8 cellular contexts compared by ENCODE assay signal in genomic region chr19:13098291-13099072, GRCh38. TPM values are rescaled to one million over a fixed set of nuclear protein-coding genes. Genes with fewer than 3 reads are reported as not detected.
A peak's percentile ranks its signal among the peaks of the same experiment; 100 is the strongest.
DNase-seq lines count a peak whose midpoint lies in the region; ATAC-seq and TF ChIP-seq lines count a peak whose summit lies in the region.

No MANE protein-coding gene starts in this region.

- peak overlapping the region; percentile 73 for H3K4me3 Mint-ChIP-seq in activated naive CD8-positive, alpha-beta T cell treated with anti-CD3 and anti-CD28 coated beads, Interleukin-2, amount 10 ng/mL, durations not matched to agents 7 days and 5 days

- H3K27me3 Mint-ChIP-seq in activated naive CD8-positive, alpha-beta T cell treated with anti-CD3 and anti-CD28 coated beads, Interleukin-2, amount 10 ng/mL, durations not matched to agents 7 days and 5 days = peaks cover 44% of the 10 kb centered on the region

- TF ChIP-seq CTCF in AG04449 (IDR thresholded peaks at IDR 0.05; ENCODE audit: insufficient read depth, low read length, missing control alignments) = no peak

- no peak overlapping the region for H3K9ac ChIP-seq in Karpas-422 (ENCODE audit: low read length)
- no peak overlapping the region for H3K9ac ChIP-seq in iPS-15b (ENCODE audit: low read depth, low read length)

- no peaks in the 10 kb centered on the region for H3K27me3 ChIP-seq in Karpas-422 (ENCODE audit: low read length)
- H3K27me3 ChIP-seq in iPS-15b (ENCODE audit: control insufficient read depth, insufficient read depth, low read length) = peaks cover 50% of the 10 kb centered on the region

- no peak overlapping the region for H2AFZ ChIP-seq in Karpas-422 (ENCODE audit: low read length)

- DNase-seq in AG04449 (ENCODE audit: low read depth, low spot score) (no peak), Karpas-422 (peak; percentile 71), substantia nigra (lab: John Stamatoyannopoulos, UW) (peak in 3 of 49 donors; percentile 21 to 58 (median 30)), NCI-H1694 (lab: John Stamatoyannopoulos, UW) (no peak), GM19238 (ENCODE audit: insufficient read length, low spot score) (no peak)
- no peak for DNase-seq in activated naive CD8-positive, alpha-beta T cell treated with anti-CD3 and anti-CD28 coated beads, Interleukin-2, amount 10 ng/mL, durations not matched to agents 7 days and 5 days

- POLR2A ChIA-PET in AG04449 (lab: Yijun Ruan, JAX) = no interaction called here
- POLR2A ChIA-PET in activated naive CD8-positive, alpha-beta T cell treated with anti-CD3 and anti-CD28 coated beads, Interleukin-2, amount 10 ng/mL, durations not matched to agents 7 days and 5 days (lab: Charles Lee) = no interaction called here

- peaks cover 67% of the 10 kb centered on the region for H3K4me1 ChIP-seq in Karpas-422 (ENCODE audit: low read length)
- peaks cover 16% of the 10 kb centered on the region for H3K4me1 ChIP-seq in iPS-15b (ENCODE audit: control insufficient read depth, insufficient read depth, low read length)

- H3K36me3 ChIP-seq in Karpas-422 (ENCODE audit: insufficient read depth, low read length) = peaks cover 8% of the 10 kb centered on the region
- H3K36me3 ChIP-seq in iPS-15b (ENCODE audit: control insufficient read depth, insufficient read depth, low read length) = no peaks in the 10 kb centered on the region

- no peak for ATAC-seq in activated naive CD8-positive, alpha-beta T cell treated with anti-CD3 and anti-CD28 coated beads, Interleukin-2, amount 10 ng/mL, durations not matched to agents 7 days and 5 days (ENCODE audit: low read depth)
- no peak for ATAC-seq in HG03571 (IDR thresholded peaks at IDR 0.05; ENCODE audit: unreplicated experiment)

- H3K27ac ChIP-seq in Karpas-422 (ENCODE audit: low read length) = no peak overlapping the region
- H3K27ac ChIP-seq in substantia nigra (ENCODE audit: low read depth, low read length, poor library complexity, severe bottlenecking) = peak overlapping the region; percentile 71

- H4K20me1 ChIP-seq in Karpas-422 (ENCODE audit: insufficient read depth, low read depth, low read length) = peaks cover 17% of the 10 kb centered on the region; the same call in 1 of the 2 replicates

- H3K79me2 ChIP-seq in Karpas-422 (ENCODE audit: low read length) = peaks cover 10% of the 10 kb centered on the region

- peaks cover 2% of the 10 kb centered on the region for H3K9me3 Mint-ChIP-seq in activated naive CD8-positive, alpha-beta T cell treated with anti-CD3 and anti-CD28 coated beads, Interleukin-2, amount 10 ng/mL, durations not matched to agents 7 days and 5 days

- H3K9me2 ChIP-seq in Karpas-422 (replicated peaks; ENCODE audit: insufficient read depth, low read length) = no peaks in the 10 kb centered on the region

- CTCF ChIA-PET in AG04449 (lab: Yijun Ruan, JAX) = interaction anchor here (3.2 kb wide), 1 partner anchor 133 kb away, joined by 22 read pairs; no protein-coding TSS in a partner anchor

- peaks cover 4% of the 10 kb centered on the region for H3K36me3 Mint-ChIP-seq in activated naive CD8-positive, alpha-beta T cell treated with anti-CD3 and anti-CD28 coated beads, Interleukin-2, amount 10 ng/mL, durations not matched to agents 7 days and 5 days

- H3K9me3 ChIP-seq in Karpas-422 (ENCODE audit: low read length) = no peaks in the 10 kb centered on the region
- no peaks in the 10 kb centered on the region for H3K9me3 ChIP-seq in iPS-15b (ENCODE audit: control insufficient read depth, insufficient read depth, low read length)

- peak overlapping the region; percentile 26 for H3K27ac Mint-ChIP-seq in activated naive CD8-positive, alpha-beta T cell treated with anti-CD3 and anti-CD28 coated beads, Interleukin-2, amount 10 ng/mL, durations not matched to agents 7 days and 5 days

- H3K4me2 ChIP-seq in Karpas-422 (ENCODE audit: low read depth, low read length, poor library complexity, severe bottlenecking) = no peak overlapping the region

- peaks cover 31% of the 10 kb centered on the region for H3K4me1 Mint-ChIP-seq in activated naive CD8-positive, alpha-beta T cell treated with anti-CD3 and anti-CD28 coated beads, Interleukin-2, amount 10 ng/mL, durations not matched to agents 7 days and 5 days

- H3K4me3 ChIP-seq in AG04449 (ENCODE audit: low read depth, low read length) (peak overlapping the region; percentile 30; the same call in 1 of the 2 replicates), Karpas-422 (ENCODE audit: low read length) (no peak overlapping the region), iPS-15b (ENCODE audit: low read depth, low read length) (peak overlapping the region; percentile 39)

RNA-seq across cellular contexts. Expression of gene LYL1, which starts 4.2 kb away (rescaled TPM):
- 99.1 and 285 TPM in 2 replicates for total RNA-seq in Karpas-422 (2014; rRNA removed; shearing (Covaris generic); ENCODE audit: low replicate concordance)
- 1 to 10 TPM; 3.7 TPM for total RNA-seq in activated naive CD8-positive, alpha-beta T cell treated with anti-CD3 and anti-CD28 coated beads, Interleukin-2, amount 10 ng/mL, durations not matched to agents 7 days and 5 days

RNA-seq across cellular contexts. Expression of gene TRMT1, which starts 18.1 kb away (rescaled TPM):
- 35.9 and 69.7 TPM in 2 replicates for total RNA-seq in Karpas-422 (2014; rRNA removed; shearing (Covaris generic); ENCODE audit: low replicate concordance)
- total RNA-seq in activated naive CD8-positive, alpha-beta T cell treated with anti-CD3 and anti-CD28 coated beads, Interleukin-2, amount 10 ng/mL, durations not matched to agents 7 days and 5 days = 10 to 100 TPM; 54.3 to 55.8 TPM

RNA-seq across cellular contexts. Expression of gene NACC1, which starts 19.6 kb away (rescaled TPM):
- 28.0 and 76.4 TPM in 2 replicates for total RNA-seq in Karpas-422 (2014; rRNA removed; shearing (Covaris generic); ENCODE audit: low replicate concordance)
- 10 to 100 TPM; 56.3 to 57.2 TPM for total RNA-seq in activated naive CD8-positive, alpha-beta T cell treated with anti-CD3 and anti-CD28 coated beads, Interleukin-2, amount 10 ng/mL, durations not matched to agents 7 days and 5 days

RNA-seq across cellular contexts. Expression of gene STX10, which starts 51.7 kb away (rescaled TPM):
- total RNA-seq in Karpas-422 (2014; rRNA removed; shearing (Covaris generic); ENCODE audit: low replicate concordance) = 47.0 and 103 TPM in 2 replicates
- total RNA-seq in activated naive CD8-positive, alpha-beta T cell treated with anti-CD3 and anti-CD28 coated beads, Interleukin-2, amount 10 ng/mL, durations not matched to agents 7 days and 5 days = 10 to 100 TPM; 67.1 to 69.9 TPM

RNA-seq across cellular contexts. Expression of gene IER2, which starts 51.7 kb away (rescaled TPM):
- total RNA-seq in Karpas-422 (2014; rRNA removed; shearing (Covaris generic); ENCODE audit: low replicate concordance) = 7.3 and 15.9 TPM in 2 replicates
- 100 to 1,000 TPM; 167 to 178 TPM for total RNA-seq in activated naive CD8-positive, alpha-beta T cell treated with anti-CD3 and anti-CD28 coated beads, Interleukin-2, amount 10 ng/mL, durations not matched to agents 7 days and 5 days

Comparison
In these comparisons a context has a peak if more than half of its experiments do, and no peak if none do; other contexts are left out.
1. RNA of gene LYL1, which starts 4.2 kb away (total RNA-seq): 99.1 to 285 TPM in Karpas-422; 3.7 TPM in activated naive CD8-positive, alpha-beta T cell treated with anti-CD3 and anti-CD28 coated beads, Interleukin-2, amount 10 ng/mL, durations not matched to agents 7 days and 5 days; every median in the first group is over 10 times any median in the second.